Comparison of ENCODE assay signal across 10 cellular contexts in genomic region chr6:70289299-70289698, GRCh38. TPM values are rescaled to one million over a fixed set of nuclear protein-coding genes. Genes with fewer than 3 reads are reported as not detected.
DNase-seq lines count a peak whose midpoint lies in the region; ATAC-seq and TF ChIP-seq lines count a peak whose summit lies in the region.
"Had no signal": no experiment of that assay in that cellular context is flagged by ENCODE, and none has a peak within 500 bp of the region (broad histone marks: within the 10 kb centered on the region; RNA-seq: fewer than 3 reads in every experiment).

No MANE protein-coding gene starts in this region.

- H3K4me3 ChIP-seq in heart right ventricle (no peak overlapping the region), right cardiac atrium (ENCODE audit: low read length) (no peak overlapping the region), hepatocyte (no peak overlapping the region)
- H3K4me3 ChIP-seq: BLaER1 had no signal

- 26 to 39% methylated on average over 2 of the region's 2 CpGs for WGBS in heart right ventricle, 2 donors
- WGBS in right cardiac atrium = 35% methylated on average over 2 of the region's 2 CpGs
- WGBS in hepatocyte (ENCODE audit: low lambda C conversion rate, missing lambda C conversion rate) = 42% methylated on average over 2 of the region's 2 CpGs

- intact Hi-C loops in heart right ventricle (cut with DNase I) (loop anchor here in 1 of 10 donors (5.0 kb wide), 1 partner anchor 67 kb away; no protein-coding TSS in a partner anchor), right cardiac atrium (cut with DNase I) (no loop called here)

- DNase-seq in heart right ventricle = no peak
- no peak for DNase-seq in right cardiac atrium
- DNase-seq in RPMI8226 = peak; percentile 27
- DNase-seq in hepatocyte (ENCODE audit: low spot score) = no peak
- no peak for DNase-seq in type B pancreatic cell (ENCODE audit: extremely low spot score, unreplicated experiment)
- no peak for DNase-seq in DMS79 treated with DMSO at 0.1 percent for 48 hours (lab: John Stamatoyannopoulos, UW)
- DNase-seq: NCI-H187 had no signal

- H3K4me1 ChIP-seq in heart right ventricle (peaks cover 0 to 6% (median 0%) of the 10 kb centered on the region in 9 donors), right cardiac atrium (ENCODE audit: control insufficient read depth, insufficient read depth, low read length) (no peaks in the 10 kb centered on the region), hepatocyte (ENCODE audit: insufficient read depth) (no peaks in the 10 kb centered on the region)
- H3K4me1 ChIP-seq: BLaER1 had no signal

- H2AFZ ChIP-seq in hepatocyte = no peak overlapping the region

- TF ChIP-seq CTCF in heart right ventricle (IDR thresholded peaks at IDR 0.05) (peak in 5 of 9 donors; percentile 18 to 50 (median 29)), hepatocyte (IDR thresholded peaks at IDR 0.05; ENCODE audit: poor library complexity) (peak; percentile 42), type B pancreatic cell (conservative IDR thresholded peaks at IDR 0.05) (peak; percentile 62)

- H3K79me2 ChIP-seq in hepatocyte = no peaks in the 10 kb centered on the region

- peaks cover 32% of the 10 kb centered on the region for H3K27me3 Mint-ChIP-seq in type B pancreatic cell

- H3K36me3 Mint-ChIP-seq in type B pancreatic cell = no peaks in the 10 kb centered on the region

- no peak overlapping the region for H3K4me3 Mint-ChIP-seq in type B pancreatic cell

- H4K20me1 ChIP-seq in hepatocyte (ENCODE audit: insufficient read depth, poor library complexity, severe bottlenecking) = no peaks in the 10 kb centered on the region
- H4K20me1 ChIP-seq: BLaER1 had no signal

- ATAC-seq in heart right ventricle (no peak), right cardiac atrium (no peak), HG02623 (IDR thresholded peaks at IDR 0.05; ENCODE audit: unreplicated experiment) (no peak), GM18520 (IDR thresholded peaks at IDR 0.05; ENCODE audit: unreplicated experiment) (no peak)

- no peak overlapping the region for H3K27ac ChIP-seq in heart right ventricle
- no peak overlapping the region for H3K27ac ChIP-seq in right cardiac atrium (ENCODE audit: low read length)
- no peak overlapping the region for H3K27ac ChIP-seq in hepatocyte
- H3K27ac ChIP-seq: BLaER1 had no signal

- H3K27ac Mint-ChIP-seq in type B pancreatic cell = no peak overlapping the region

- no peaks in the 10 kb centered on the region for H3K4me1 Mint-ChIP-seq in type B pancreatic cell (ENCODE audit: unreplicated experiment)

- no peaks in the 10 kb centered on the region for H3K9me2 ChIP-seq in hepatocyte (replicated peaks; ENCODE audit: insufficient read depth)

- H3K36me3 ChIP-seq in heart right ventricle (no peaks in the 10 kb centered on the region), hepatocyte (replicated peaks; ENCODE audit: insufficient read depth, low read depth) (no peaks in the 10 kb centered on the region)
- H3K36me3 ChIP-seq: BLaER1 had no signal

- H3K4me2 ChIP-seq in hepatocyte = no peak overlapping the region
- H3K4me2 ChIP-seq: BLaER1 had no signal

- H3K27me3 ChIP-seq in heart right ventricle (peaks cover 0 to 6% (median under 1%) of the 10 kb centered on the region in 7 donors), right cardiac atrium (ENCODE audit: control insufficient read depth, insufficient read depth) (no peaks in the 10 kb centered on the region), hepatocyte (peaks cover 45% of the 10 kb centered on the region)
- H3K27me3 ChIP-seq: BLaER1 had no signal

- no peaks in the 10 kb centered on the region for H3K9me3 ChIP-seq in heart right ventricle
- H3K9me3 ChIP-seq in right cardiac atrium (ENCODE audit: control insufficient read depth, low read length) = no peaks in the 10 kb centered on the region
- no peaks in the 10 kb centered on the region for H3K9me3 ChIP-seq in hepatocyte (ENCODE audit: low read depth)
- H3K9me3 ChIP-seq: BLaER1 had no signal

- H3K9me3 Mint-ChIP-seq in type B pancreatic cell = no peaks in the 10 kb centered on the region

RNA-seq across cellular contexts. Expression of gene COL9A1, which starts 13.6 kb away (rescaled TPM):
- total RNA-seq in heart right ventricle (1 to 10 TPM in 3 of 10 donors, under 1 TPM in 6, not detected in 1; 0.18 to 5.2 (median 0.63) TPM), right cardiac atrium (10 to 100 TPM in 1 of 4 donors, 1 to 10 TPM in 3; 1.9 to 14.3 (median 4.7) TPM), hepatocyte (1.5 and 1.6 TPM in 2 replicates), type B pancreatic cell (ENCODE audit: low replicate concordance) (0.31 and 16.9 TPM in 2 replicates)
- polyA plus RNA-seq in heart right ventricle (under 1 TPM; 0.16 to 0.51 TPM), right cardiac atrium (6.0 TPM), hepatocyte (1.9 and 2.3 TPM in 2 replicates)
